Comparison of ENCODE assay signal across 8 cellular contexts in genomic region chr2:174335605-174336402, GRCh38. TPM values are rescaled to one million over a fixed set of nuclear protein-coding genes. Genes with fewer than 3 reads are reported as not detected.
DNase-seq lines count a peak whose midpoint lies in the region; ATAC-seq and TF ChIP-seq lines count a peak whose summit lies in the region.

No MANE protein-coding gene starts in this region.

- peak overlapping the region; percentile 39 to 70 (median 53) for H3K4me3 Mint-ChIP-seq in T-cell

- CTCF ChIA-PET in T-cell (lab: Charles Lee), result no interaction called here

- POLR2A ChIA-PET in T-cell (lab: Charles Lee), result interaction anchor here in 1 of 2 donors (0.6 to 0.7 kb wide), 2 partner anchors 7 to 370 kb away, joined by 4 read pairs; no protein-coding TSS in a partner anchor

- peaks cover 27 to 42% (median 42%) of the 10 kb centered on the region in 3 donors for H3K4me1 Mint-ChIP-seq in T-cell

- H3K9me3 Mint-ChIP-seq in T-cell, result no peaks in the 10 kb centered on the region

- ATAC-seq in T-cell (replicated peaks in 1 of 4) (peak in 1 of 4 experiments; percentile 9), HG03135 (IDR thresholded peaks at IDR 0.05; ENCODE audit: unreplicated experiment) (no peak), HG03095 (IDR thresholded peaks at IDR 0.05; ENCODE audit: unreplicated experiment) (no peak)

- no peaks in the 10 kb centered on the region for H3K36me3 Mint-ChIP-seq in T-cell

- DNase-seq in AG09309 (ENCODE audit: low read depth) (no peak), T-cell (peak in 2 of 34 experiments; percentile 25 to 35), fibroblast of mammary gland (ENCODE audit: low read depth) (no peak), skeletal muscle cell (ENCODE audit: low read depth) (no peak), ureter (ENCODE audit: low spot score) (no peak)

- H3K27ac Mint-ChIP-seq in T-cell, result peak overlapping the region in 1 of 2 donors; percentile 55

- H3K4me3 ChIP-seq in AG09309 (ENCODE audit: control insufficient read depth, low read depth, low read length) (peak overlapping the region; percentile 67), GM12875 (ENCODE audit: low read depth, low read length) (peak overlapping the region; percentile 46), fibroblast of mammary gland (ENCODE audit: control insufficient read depth, low read depth, low read length) (peak overlapping the region; percentile 34), skeletal muscle cell (ENCODE audit: low read depth, low read length) (peak overlapping the region; percentile 41)

- TF ChIP-seq CTCF in AG09309 (IDR thresholded peaks at IDR 0.05; ENCODE audit: control insufficient read depth, insufficient read depth, low read depth, low read length, missing control alignments) (no peak), GM12875 (IDR thresholded peaks at IDR 0.05; ENCODE audit: borderline replicate concordance, insufficient read depth, low read depth, low read length) (no peak), fibroblast of mammary gland (conservative IDR thresholded peaks at IDR 0.05; ENCODE audit: control insufficient read depth, insufficient read depth, low read depth, low read length) (no peak)

- peaks cover 59 to 69% of the 10 kb centered on the region in 2 donors for H3K27me3 Mint-ChIP-seq in T-cell

RNA-seq across cellular contexts. Expression of gene SP9, which starts 1.1 kb away (rescaled TPM):
- total RNA-seq in T-cell (not detected), ureter (0.81 TPM)

RNA-seq across cellular contexts. Expression of gene SCRN3, which starts 59.7 kb away (rescaled TPM):
- total RNA-seq in T-cell (10 to 100 TPM; 11.3 to 17.9 (median 14.8) TPM), ureter (27.5 TPM)
